8 cellular contexts compared by ENCODE assay signal in genomic region chr21:34807881-34808568, GRCh38.
DNase-seq lines count a peak whose midpoint lies in the region; ATAC-seq and TF ChIP-seq lines count a peak whose summit lies in the region.

No MANE protein-coding gene starts in this region.

- WGBS in adipose tissue, 3 donors: 56 to 86% (median 60%) methylated on average over 15 of the region's 15 CpGs
- 90 to 91% methylated on average over 9 to 13 of the region's 15 CpGs for WGBS in mesodermal cell (ENCODE audit: insufficient coverage in 2 of 2), 2 experiments

- peaks cover 13% of the 10 kb centered on the region for H3K9me3 Mint-ChIP-seq in GM23338

- no peak overlapping the region for H3K4me3 Mint-ChIP-seq in GM23338

- no peaks in the 10 kb centered on the region for H4K20me1 ChIP-seq in GM23338 (replicated peaks; ENCODE audit: insufficient read depth)

- DNase-seq in GM23338 (ENCODE audit: low spot score) (no peak), T follicular helper cell (ENCODE audit: low read depth) (peak; percentile 15), NCI-H1105 (lab: John Stamatoyannopoulos, UW) (no peak), iPS-NIHi7 (ENCODE audit: extremely low spot score) (no peak), NCI-H1694 (lab: John Stamatoyannopoulos, UW) (no peak)
- peak; percentile 69 for DNase-seq in stimulated activated naive CD4-positive, alpha-beta T cell treated with Interleukin-2 at 50 U/mL for 16 hours (lab: John Stamatoyannopoulos, UW)

- no peak overlapping the region for H3K27ac ChIP-seq in GM23338 (ENCODE audit: low read depth)
- peak overlapping the region; percentile 40 for H3K27ac ChIP-seq in adipose tissue (ENCODE audit: low read depth, low read length)
- H3K27ac ChIP-seq in mesodermal cell (ENCODE audit: low read depth, low read length, severe bottlenecking): peak overlapping the region; percentile 94

- no peak overlapping the region for H3K27ac Mint-ChIP-seq in GM23338

- H3K4me1 ChIP-seq in GM23338 (ENCODE audit: insufficient read depth) (no peaks in the 10 kb centered on the region), mesodermal cell (ENCODE audit: control insufficient read depth, insufficient read depth, low read length, poor library complexity, severe bottlenecking) (peaks cover 26% of the 10 kb centered on the region)

- H3K4me1 Mint-ChIP-seq in GM23338: peaks cover 11% of the 10 kb centered on the region

- H3K27me3 ChIP-seq in GM23338 (ENCODE audit: insufficient read depth): no peaks in the 10 kb centered on the region

- no peaks in the 10 kb centered on the region for H3K36me3 ChIP-seq in GM23338 (ENCODE audit: insufficient read depth)
- H3K36me3 ChIP-seq in mesodermal cell (ENCODE audit: control insufficient read depth, insufficient read depth, low read length): peaks cover 42% of the 10 kb centered on the region

- no peaks in the 10 kb centered on the region for H3K9me2 ChIP-seq in GM23338 (ENCODE audit: insufficient read depth)

- no peak for TF ChIP-seq CTCF in GM23338 (conservative IDR thresholded peaks at IDR 0.05; ENCODE audit: low read depth in 2 of 2)

- no peak overlapping the region for H3K4me2 ChIP-seq in GM23338

- peaks cover 3% of the 10 kb centered on the region for H3K27me3 Mint-ChIP-seq in GM23338 (ENCODE audit: insufficient read depth, low read depth, poor library complexity)

- ATAC-seq in GM23338: peak; percentile 39

- peaks cover 6% of the 10 kb centered on the region; the same call in 1 of the 3 replicates for H3K36me3 Mint-ChIP-seq in GM23338 (ENCODE audit: low read depth)

- H3K79me2 ChIP-seq in GM23338 (replicated peaks; ENCODE audit: insufficient read depth): no peaks in the 10 kb centered on the region

- H2AFZ ChIP-seq in GM23338: 0 out of 2 replicates have a peak overlapping the region, but pooled peaks have one; percentile 32

- H3K4me3 ChIP-seq in GM23338 (no peak overlapping the region), mesodermal cell (ENCODE audit: extremely low read depth, insufficient read depth, low read length, poor library complexity, severe bottlenecking) (no peak overlapping the region)

- peaks cover 6% of the 10 kb centered on the region for H3K9me3 ChIP-seq in mesodermal cell (ENCODE audit: control insufficient read depth, low read length)

- H3F3A ChIP-seq in GM23338 (replicated peaks; ENCODE audit: low read depth): no peaks in the 10 kb centered on the region

TF ChIP-seq in GM23338, 12 proteins besides CTCF, POLR2A, EP300 and RAD21 (continues in another document):
- no peak for TF ChIP-seq EZH2 (IDR thresholded peaks at IDR 0.05; ENCODE audit: low read depth, unreplicated experiment)
- TF ChIP-seq, protein P1, sequence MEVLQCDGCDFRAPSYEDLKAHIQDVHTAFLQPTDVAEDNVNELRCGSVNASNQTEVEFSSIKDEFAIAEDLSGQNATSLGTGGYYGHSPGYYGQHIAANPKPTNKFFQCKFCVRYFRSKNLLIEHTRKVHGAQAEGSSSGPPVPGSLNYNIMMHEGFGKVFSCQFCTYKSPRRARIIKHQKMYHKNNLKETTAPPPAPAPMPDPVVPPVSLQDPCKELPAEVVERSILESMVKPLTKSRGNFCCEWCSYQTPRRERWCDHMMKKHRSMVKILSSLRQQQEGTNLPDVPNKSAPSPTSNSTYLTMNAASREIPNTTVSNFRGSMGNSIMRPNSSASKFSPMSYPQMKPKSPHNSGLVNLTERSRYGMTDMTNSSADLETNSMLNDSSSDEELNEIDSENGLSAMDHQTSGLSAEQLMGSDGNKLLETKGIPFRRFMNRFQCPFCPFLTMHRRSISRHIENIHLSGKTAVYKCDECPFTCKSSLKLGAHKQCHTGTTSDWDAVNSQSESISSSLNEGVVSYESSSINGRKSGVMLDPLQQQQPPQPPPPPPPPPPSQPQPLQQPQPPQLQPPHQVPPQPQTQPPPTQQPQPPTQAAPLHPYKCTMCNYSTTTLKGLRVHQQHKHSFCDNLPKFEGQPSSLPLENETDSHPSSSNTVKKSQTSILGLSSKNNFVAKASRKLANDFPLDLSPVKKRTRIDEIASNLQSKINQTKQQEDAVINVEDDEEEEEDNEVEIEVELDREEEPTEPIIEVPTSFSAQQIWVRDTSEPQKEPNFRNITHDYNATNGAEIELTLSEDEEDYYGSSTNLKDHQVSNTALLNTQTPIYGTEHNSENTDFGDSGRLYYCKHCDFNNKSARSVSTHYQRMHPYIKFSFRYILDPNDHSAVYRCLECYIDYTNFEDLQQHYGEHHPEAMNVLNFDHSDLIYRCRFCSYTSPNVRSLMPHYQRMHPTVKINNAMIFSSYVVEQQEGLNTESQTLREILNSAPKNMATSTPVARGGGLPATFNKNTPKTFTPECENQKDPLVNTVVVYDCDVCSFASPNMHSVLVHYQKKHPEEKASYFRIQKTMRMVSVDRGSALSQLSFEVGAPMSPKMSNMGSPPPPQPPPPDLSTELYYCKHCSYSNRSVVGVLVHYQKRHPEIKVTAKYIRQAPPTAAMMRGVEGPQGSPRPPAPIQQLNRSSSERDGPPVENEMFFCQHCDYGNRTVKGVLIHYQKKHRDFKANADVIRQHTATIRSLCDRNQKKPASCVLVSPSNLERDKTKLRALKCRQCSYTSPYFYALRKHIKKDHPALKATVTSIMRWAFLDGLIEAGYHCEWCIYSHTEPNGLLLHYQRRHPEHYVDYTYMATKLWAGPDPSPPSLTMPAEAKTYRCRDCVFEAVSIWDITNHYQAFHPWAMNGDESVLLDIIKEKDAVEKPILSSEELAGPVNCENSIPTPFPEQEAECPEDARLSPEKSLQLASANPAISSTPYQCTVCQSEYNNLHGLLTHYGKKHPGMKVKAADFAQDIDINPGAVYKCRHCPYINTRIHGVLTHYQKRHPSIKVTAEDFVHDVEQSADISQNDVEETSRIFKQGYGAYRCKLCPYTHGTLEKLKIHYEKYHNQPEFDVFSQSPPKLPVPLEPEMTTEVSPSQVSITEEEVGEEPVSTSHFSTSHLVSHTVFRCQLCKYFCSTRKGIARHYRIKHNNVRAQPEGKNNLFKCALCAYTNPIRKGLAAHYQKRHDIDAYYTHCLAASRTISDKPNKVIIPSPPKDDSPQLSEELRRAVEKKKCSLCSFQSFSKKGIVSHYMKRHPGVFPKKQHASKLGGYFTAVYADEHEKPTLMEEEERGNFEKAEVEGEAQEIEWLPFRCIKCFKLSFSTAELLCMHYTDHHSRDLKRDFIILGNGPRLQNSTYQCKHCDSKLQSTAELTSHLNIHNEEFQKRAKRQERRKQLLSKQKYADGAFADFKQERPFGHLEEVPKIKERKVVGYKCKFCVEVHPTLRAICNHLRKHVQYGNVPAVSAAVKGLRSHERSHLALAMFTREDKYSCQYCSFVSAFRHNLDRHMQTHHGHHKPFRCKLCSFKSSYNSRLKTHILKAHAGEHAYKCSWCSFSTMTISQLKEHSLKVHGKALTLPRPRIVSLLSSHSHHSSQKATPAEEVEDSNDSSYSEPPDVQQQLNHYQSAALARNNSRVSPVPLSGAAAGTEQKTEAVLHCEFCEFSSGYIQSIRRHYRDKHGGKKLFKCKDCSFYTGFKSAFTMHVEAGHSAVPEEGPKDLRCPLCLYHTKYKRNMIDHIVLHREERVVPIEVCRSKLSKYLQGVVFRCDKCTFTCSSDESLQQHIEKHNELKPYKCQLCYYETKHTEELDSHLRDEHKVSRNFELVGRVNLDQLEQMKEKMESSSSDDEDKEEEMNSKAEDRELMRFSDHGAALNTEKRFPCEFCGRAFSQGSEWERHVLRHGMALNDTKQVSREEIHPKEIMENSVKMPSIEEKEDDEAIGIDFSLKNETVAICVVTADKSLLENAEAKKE (CRISPR knock-in tag; IDR thresholded peaks at IDR 0.05): no peak
- TF ChIP-seq CREB1 (CRISPR knock-in tag; IDR thresholded peaks at IDR 0.05; ENCODE audit: low read depth): no peak
- no peak for TF ChIP-seq JUNB (IDR thresholded peaks at IDR 0.05; ENCODE audit: unreplicated experiment)
- TF ChIP-seq EZH2phosphoT487 (IDR thresholded peaks at IDR 0.05; ENCODE audit: unreplicated experiment): no peak
- no peak for TF ChIP-seq ZNF114 (CRISPR knock-in tag; IDR thresholded peaks at IDR 0.05)
- TF ChIP-seq POLR2AphosphoS5 (IDR thresholded peaks at IDR 0.05; ENCODE audit: low read depth): no peak
- no peak for TF ChIP-seq STAT1 (IDR thresholded peaks at IDR 0.05; ENCODE audit: unreplicated experiment)
- no peak for TF ChIP-seq NANOG (IDR thresholded peaks at IDR 0.05; ENCODE audit: borderline replicate concordance)
- no peak for TF ChIP-seq ETS1 (IDR thresholded peaks at IDR 0.05)
- no peak for TF ChIP-seq REST (IDR thresholded peaks at IDR 0.05; ENCODE audit: unreplicated experiment)

Comparison
In these comparisons a context has a peak if more than half of its experiments do, and no peak if none do; other contexts are left out.
1. DNase-seq: peak in T follicular helper cell (single experiment) and stimulated activated naive CD4-positive, alpha-beta T cell treated with Interleukin-2 at 50 U/mL for 16 hours (single experiment); none in GM23338 (single experiment), NCI-H1105 (single experiment), iPS-NIHi7 (single experiment) and NCI-H1694 (single experiment).